25 cellular contexts compared by ENCODE assay signal in the genomic region with DNA sequence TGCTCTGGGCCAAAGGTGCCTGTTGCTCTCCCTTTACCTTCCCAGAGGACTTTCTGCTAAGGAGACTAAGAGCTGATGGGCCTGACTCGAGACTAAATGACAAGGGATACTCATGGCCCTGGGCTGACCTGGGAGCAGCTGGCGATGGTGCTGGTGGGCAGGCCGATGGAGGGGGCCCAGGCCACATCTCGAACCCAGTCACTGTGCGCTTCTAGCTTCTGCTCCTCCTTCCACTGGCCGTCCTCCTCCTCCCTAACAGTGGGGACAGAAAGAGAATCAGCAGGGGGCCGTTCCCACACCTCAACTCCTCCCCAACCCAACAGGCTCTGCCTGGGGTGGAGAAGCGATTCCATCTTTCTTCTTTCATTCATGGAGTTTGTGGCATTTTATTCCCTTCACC. TPM values are rescaled to one million over a fixed set of nuclear protein-coding genes. Genes with fewer than 3 reads are reported as not detected.
DNase-seq lines count a peak whose midpoint lies in the region; ATAC-seq, FAIRE-seq and TF ChIP-seq lines count a peak whose summit lies in the region.
"Had no signal": no experiment of that assay in that cellular context is flagged by ENCODE, and none has a peak within 500 bp of the region (broad histone marks: within the 10 kb centered on the region; RNA-seq: fewer than 3 reads in every experiment).

No MANE protein-coding gene starts in this region.

- H3K36me3 Mint-ChIP-seq in activated naive CD4-positive, alpha-beta T cell treated with anti-CD3 and anti-CD28 coated beads, Interleukin-2, amount 50 U/mL, for 24 hours, result peaks cover 14% of the 10 kb centered on the region
- peaks cover 0 to 18% of the 10 kb centered on the region in 2 donors for H3K36me3 Mint-ChIP-seq in activated naive CD4-positive, alpha-beta T cell treated with anti-CD3 and anti-CD28 coated beads, Interleukin-2, amount 50 U/mL, for 72 hours

- H3K27me3 ChIP-seq in GM12878 (replicated peaks in 1 of 2; ENCODE audit: control insufficient read depth in 2 of 2, insufficient read depth in 2 of 2, low read length in 1 of 2), result no peaks in the 10 kb centered on the region

- no peak for TF ChIP-seq CTCF in GM12878 (IDR thresholded peaks at IDR 0.05 in 2 of 3, conservative IDR thresholded peaks at IDR 0.05 in 1 of 3; ENCODE audit: control insufficient read depth in 2 of 3, extremely low read depth in 1 of 3, insufficient read depth in 1 of 3, low read depth in 3 of 3, low read length in 3 of 3)

- WGBS in GM12878 (ENCODE audit: insufficient coverage, insufficient replicate concordance, low lambda C conversion rate, missing lambda C conversion rate), result 78% methylated on average over 8 of the region's 8 CpGs

- ATAC-seq in activated naive CD4-positive, alpha-beta T cell treated with anti-CD3 and anti-CD28 coated beads, Interleukin-2, amount 50 U/mL, for 72 hours, result no peak
- ATAC-seq in GM12878, result no peak; the same call in 2 of the 3 replicates
- ATAC-seq in stimulated activated naive CD8-positive, alpha-beta T cell treated with anti-CD3 and anti-CD28 coated beads, Interleukin-15, amount 100 ng/mL, for 72 hours, result peak; percentile 18
- ATAC-seq: CD8-positive, alpha-beta T cell had no signal

- H4K20me1 ChIP-seq in GM12878 (ENCODE audit: control insufficient read depth, insufficient read depth), result no peaks in the 10 kb centered on the region

- TF ChIP-seq POLR2A in GM12878 (IDR thresholded peaks at IDR 0.05; ENCODE audit: low read depth, low read length), result no peak; the same call in 1 of the 2 replicates

- H3K27ac ChIP-seq in GM12878 (ENCODE audit: control insufficient read depth, insufficient read depth), result no peak overlapping the region
- H3K27ac ChIP-seq: PC-9, RWPE1 had no signal

- SMC1A ChIA-PET in GM12878 (lab: Charles Lee; ENCODE audit: uncharacterized antibody, unreplicated experiment), result interaction anchor here (1.4 kb wide), 1 partner anchor 21 kb away, joined by 3 read pairs; no protein-coding TSS in a partner anchor

- no peak for TF ChIP-seq EP300 in GM12878 (IDR thresholded peaks at IDR 0.05; ENCODE audit: borderline replicate concordance in 1 of 2, control insufficient read depth in 1 of 2, low read depth in 2 of 2, low read length in 2 of 2)

- H3K4me3 Mint-ChIP-seq in activated naive CD4-positive, alpha-beta T cell treated with anti-CD3 and anti-CD28 coated beads, Interleukin-2, amount 50 U/mL, for 24 hours, result no peak overlapping the region
- no peak overlapping the region for H3K4me3 Mint-ChIP-seq in stimulated activated naive CD8-positive, alpha-beta T cell treated with anti-CD3 and anti-CD28 coated beads, Interleukin-15, amount 100 ng/mL, for 72 hours
- H3K4me3 Mint-ChIP-seq: CD8-positive, alpha-beta T cell had no signal

- DNase-seq in activated naive CD4-positive, alpha-beta T cell treated with anti-CD3 and anti-CD28 coated beads, Interleukin-2, amount 50 U/mL, for 72 hours (ENCODE audit: low spot score in 2 of 2), result no peak
- DNase-seq in GM12878 (ENCODE audit: low read depth, low spot score) (no peak), mesenteric fat pad (ENCODE audit: low spot score) (peak; percentile 65), DMS53 (lab: John Stamatoyannopoulos, UW) (no peak), occipital lobe (lab: John Stamatoyannopoulos, UW) (no peak), NCI-H345 treated with DMSO at 0.1 percent for 48 hours (lab: John Stamatoyannopoulos, UW; ENCODE audit: unreplicated experiment) (no peak)
- DNase-seq in stimulated activated naive CD8-positive, alpha-beta T cell treated with anti-CD3 and anti-CD28 coated beads, Interleukin-15, amount 100 ng/mL, for 72 hours, result no peak
- DNase-seq: AML-193; Calu3; CD8-positive, alpha-beta T cell; DMS153; GDM1; H7; KG1; NCI-H1092 treated with DMSO at 0.1 percent for 48 hours; NCI-H1436 treated with DMSO at 0.1 percent for 48 hours; NCI-H1930; NCI-H510A treated with DMSO at 0.1 percent for 48 hours; NCI-H748 treated with DMSO at 0.1 percent for 48 hours; PC-9; SHP77 treated with DMSO at 0.1 percent for 48 hours had no signal

- TF ChIP-seq RAD21 in GM12878 (IDR thresholded peaks at IDR 0.05; ENCODE audit: insufficient read depth, low read depth, low read length), result no peak

- CTCF ChIA-PET in GM12878 (lab: Yijun Ruan, JAX), result no interaction called here

- no peaks in the 10 kb centered on the region for H3K9me3 ChIP-seq in GM12878 (replicated peaks; ENCODE audit: control insufficient read depth, insufficient read depth, low read length)

- H3K9ac ChIP-seq in GM12878 (ENCODE audit: control insufficient read depth, insufficient read depth, low read length), result no peak overlapping the region

- POLR2A ChIA-PET in GM12878 (lab: Charles Lee), result interaction anchor here (0.6 to 0.7 kb wide), 2 partner anchors 43 to 372 kb away, joined by 3 to 5 read pairs; no protein-coding TSS in a partner anchor

- peak overlapping the region; percentile 19 for H3K27ac Mint-ChIP-seq in activated naive CD4-positive, alpha-beta T cell treated with anti-CD3 and anti-CD28 coated beads, Interleukin-2, amount 50 U/mL, for 24 hours
- H3K27ac Mint-ChIP-seq in activated naive CD4-positive, alpha-beta T cell treated with anti-CD3 and anti-CD28 coated beads, Interleukin-2, amount 50 U/mL, for 72 hours, result peak overlapping the region in 1 of 2 donors; percentile 72
- no peak overlapping the region for H3K27ac Mint-ChIP-seq in stimulated activated naive CD8-positive, alpha-beta T cell treated with anti-CD3 and anti-CD28 coated beads, Interleukin-15, amount 100 ng/mL, for 72 hours
- H3K27ac Mint-ChIP-seq: CD8-positive, alpha-beta T cell had no signal

- H3K4me1 ChIP-seq in GM12878 (ENCODE audit: control insufficient read depth, insufficient read depth, low read length), result peaks cover 4% of the 10 kb centered on the region; the same call in 1 of the 2 replicates

- H2AFZ ChIP-seq in GM12878 (ENCODE audit: control insufficient read depth, low read depth, low read length), result no peak overlapping the region
- H2AFZ ChIP-seq: PC-9 had no signal

- no peak overlapping the region for H3K4me3 ChIP-seq in GM12878
- H3K4me3 ChIP-seq: PC-9 had no signal

- in situ Hi-C loops in GM12878 (cut with MboI), result no loop called here

- no peak overlapping the region for H3K4me2 ChIP-seq in GM12878 (ENCODE audit: control insufficient read depth, insufficient read depth)
- H3K4me2 ChIP-seq: PC-9 had no signal

- intact Hi-C loops in GM12878 (cut with micrococcal nuclease; ENCODE audit: unreplicated experiment), result no loop called here

- H3K9me3 Mint-ChIP-seq in activated naive CD4-positive, alpha-beta T cell treated with anti-CD3 and anti-CD28 coated beads, Interleukin-2, amount 50 U/mL, for 24 hours, result no peaks in the 10 kb centered on the region
- no peaks in the 10 kb centered on the region for H3K9me3 Mint-ChIP-seq in activated naive CD4-positive, alpha-beta T cell treated with anti-CD3 and anti-CD28 coated beads, Interleukin-2, amount 50 U/mL, for 72 hours
- no peaks in the 10 kb centered on the region for H3K9me3 Mint-ChIP-seq in stimulated activated naive CD8-positive, alpha-beta T cell treated with anti-CD3 and anti-CD28 coated beads, Interleukin-15, amount 100 ng/mL, for 72 hours
- H3K9me3 Mint-ChIP-seq: CD8-positive, alpha-beta T cell had no signal

- peaks cover 25 to 48% of the 10 kb centered on the region in 2 experiments for H3K36me3 ChIP-seq in GM12878 (ENCODE audit: control insufficient read depth in 2 of 2, insufficient read depth in 2 of 2, low read length in 1 of 2)

- 0 out of 2 replicates have a peak, but pooled peaks cover 1% of the 10 kb centered on the region for H3K79me2 ChIP-seq in GM12878 (ENCODE audit: control insufficient read depth, insufficient read depth, low read length)

- peaks cover under 1% of the 10 kb centered on the region for H3K4me1 Mint-ChIP-seq in activated naive CD4-positive, alpha-beta T cell treated with anti-CD3 and anti-CD28 coated beads, Interleukin-2, amount 50 U/mL, for 24 hours
- peaks cover 5% of the 10 kb centered on the region for H3K4me1 Mint-ChIP-seq in stimulated activated naive CD8-positive, alpha-beta T cell treated with anti-CD3 and anti-CD28 coated beads, Interleukin-15, amount 100 ng/mL, for 72 hours

- RAD21 ChIA-PET in GM12878 (lab: Charles Lee; ENCODE audit: unreplicated experiment), result no interaction called here

- no peak for FAIRE-seq in GM12878 (lab: Jason Lieb, UNC)

- no peaks in the 10 kb centered on the region for H3K27me3 Mint-ChIP-seq in activated naive CD4-positive, alpha-beta T cell treated with anti-CD3 and anti-CD28 coated beads, Interleukin-2, amount 50 U/mL, for 24 hours
- no peaks in the 10 kb centered on the region for H3K27me3 Mint-ChIP-seq in stimulated activated naive CD8-positive, alpha-beta T cell treated with anti-CD3 and anti-CD28 coated beads, Interleukin-15, amount 100 ng/mL, for 72 hours

- BruUV-seq in GM12878 (replicated peaks; lab: Mats Ljungman, UMichigan), result no TSS peak

RNA-seq across cellular contexts. Expression of a gene that starts 12.2 kb away (rescaled TPM):
- not detected for total RNA-seq in activated naive CD4-positive, alpha-beta T cell treated with anti-CD3 and anti-CD28 coated beads, Interleukin-2, amount 50 U/mL, for 72 hours
- total RNA-seq in GM12878 (2013; cell fraction: nucleolus; rRNA removed), result 4.3 and 5.2 TPM in 2 replicates
- total RNA-seq in GM12878 (2014; rRNA removed) (0.73 TPM in 1 of 2 replicates, not detected in the other), GM12878 (2014; rRNA removed; fragmentation: Illumina TruSeq; extraction: Trizol) (0.55 and 0.67 TPM in 2 replicates), GM12878 (2021) (1.4 and 2.2 TPM in 2 replicates), mesenteric fat pad (2.1 TPM), occipital lobe (not detected)
- polyA plus RNA-seq in GM12878 (2011; ENCODE audit: low read depth), result 1.7 TPM
- polyA plus RNA-seq in GM12878 (2011; rRNA removed) (1.7 and 1.8 TPM in 2 replicates), GM12878 (2014; fragmentation: Illumina TruSeq; extraction: Trizol) (0.60 TPM in 1 of 2 replicates, not detected in the other), GM12878 (2014; fragmentation: Nextera tagmentation; extraction: Ambion mirVana) (under 1 TPM; 0.35 to 0.58 TPM), GM12878 (2014; rRNA removed) (1.0 and 2.4 TPM in 2 replicates), GM12878 (2016; fragmentation: Nextera tagmentation; extraction: Ambion mirVana) (1 to 10 TPM; 1.0 to 1.1 TPM)
- 2.2 and 2.4 TPM in 2 replicates for polyA plus RNA-seq in GM12878 (2011; cell fraction: cytosol; rRNA removed)
- 7.3 and 9.8 TPM in 2 replicates for polyA plus RNA-seq in GM12878 (2011; cell fraction: nucleus; rRNA removed)
- 1.0 and 2.7 TPM in 2 replicates for polyA plus RNA-seq in GM12878 (2012)
- polyA minus RNA-seq in GM12878 (2011; rRNA and poly(A)+ RNA removed), result 0.88 and 2.3 TPM in 2 replicates
- polyA minus RNA-seq in GM12878 (2011; cell fraction: cytosol; rRNA and poly(A)+ RNA removed), result 1.9 TPM in 1 of 2 replicates, not detected in the other
- 2.4 and 2.9 TPM in 2 replicates for polyA minus RNA-seq in GM12878 (2011; cell fraction: nucleus; rRNA and poly(A)+ RNA removed)
- total RNA-seq: A172, H7, PC-9 had no signal
- polyA plus RNA-seq: AG04450 had no signal

RNA-seq across cellular contexts. Expression of a gene that starts 16.0 kb away (rescaled TPM):
- 100 to 1,000 TPM in 1 of 2 donors, 10 to 100 TPM in 1; 91.9 to 113 TPM for total RNA-seq in activated naive CD4-positive, alpha-beta T cell treated with anti-CD3 and anti-CD28 coated beads, Interleukin-2, amount 50 U/mL, for 72 hours
- 108 and 120 TPM in 2 replicates for total RNA-seq in GM12878 (2013; cell fraction: nucleolus; rRNA removed)
- 165 and 172 TPM in 2 replicates for total RNA-seq in GM12878 (2014; rRNA removed)
- total RNA-seq in GM12878 (2014; rRNA removed; fragmentation: Illumina TruSeq; extraction: Trizol), result 100 and 115 TPM in 2 replicates
- 113 and 117 TPM in 2 replicates for total RNA-seq in GM12878 (2021)
- 73.1 TPM for polyA plus RNA-seq in GM12878 (2011; ENCODE audit: low read depth)
- 62.9 and 89.1 TPM in 2 replicates for polyA plus RNA-seq in GM12878 (2011; rRNA removed)
- polyA plus RNA-seq in GM12878 (2011; cell fraction: cytosol; rRNA removed), result 127 and 179 TPM in 2 replicates
- polyA plus RNA-seq in GM12878 (2011; cell fraction: nucleus; rRNA removed), result 111 and 137 TPM in 2 replicates
- polyA plus RNA-seq in GM12878 (2012), result 97.6 and 109 TPM in 2 replicates
- 59.6 and 134 TPM in 2 replicates for polyA plus RNA-seq in GM12878 (2014; fragmentation: Illumina TruSeq; extraction: Trizol)
- 10 to 100 TPM; 42.8 to 55.6 TPM for polyA plus RNA-seq in GM12878 (2014; fragmentation: Nextera tagmentation; extraction: Ambion mirVana)
- 119 and 128 TPM in 2 replicates for polyA plus RNA-seq in GM12878 (2014; rRNA removed)
- 100 to 1,000 TPM; 211 to 229 TPM for polyA plus RNA-seq in GM12878 (2016; fragmentation: Nextera tagmentation; extraction: Ambion mirVana)
- 150 and 197 TPM in 2 replicates for polyA minus RNA-seq in GM12878 (2011; rRNA and poly(A)+ RNA removed)
- polyA minus RNA-seq in GM12878 (2011; cell fraction: cytosol; rRNA and poly(A)+ RNA removed), result 69.2 and 69.6 TPM in 2 replicates
- 43.2 and 81.7 TPM in 2 replicates for polyA minus RNA-seq in GM12878 (2011; cell fraction: nucleus; rRNA and poly(A)+ RNA removed)
- total RNA-seq in mesenteric fat pad, result 98.5 TPM
- 56.3 TPM for total RNA-seq in occipital lobe

RNA-seq across cellular contexts. Expression of a gene that starts 56.6 kb away (rescaled TPM):
- 10 to 100 TPM; 40.8 to 56.3 TPM for total RNA-seq in activated naive CD4-positive, alpha-beta T cell treated with anti-CD3 and anti-CD28 coated beads, Interleukin-2, amount 50 U/mL, for 72 hours
- 43.3 and 48.1 TPM in 2 replicates for total RNA-seq in GM12878 (2013; cell fraction: nucleolus; rRNA removed)
- total RNA-seq in GM12878 (2014; rRNA removed), result 7.7 and 10.0 TPM in 2 replicates
- 22.0 and 23.9 TPM in 2 replicates for total RNA-seq in GM12878 (2014; rRNA removed; fragmentation: Illumina TruSeq; extraction: Trizol)
- total RNA-seq in GM12878 (2021), result 31.8 and 36.5 TPM in 2 replicates
- 18.4 TPM for polyA plus RNA-seq in GM12878 (2011; ENCODE audit: low read depth)
- polyA plus RNA-seq in GM12878 (2011; rRNA removed), result 21.6 and 22.1 TPM in 2 replicates
- 20.8 and 21.3 TPM in 2 replicates for polyA plus RNA-seq in GM12878 (2011; cell fraction: cytosol; rRNA removed)
- polyA plus RNA-seq in GM12878 (2011; cell fraction: nucleus; rRNA removed), result 25.2 and 26.0 TPM in 2 replicates
- 19.7 and 24.1 TPM in 2 replicates for polyA plus RNA-seq in GM12878 (2012)
- 27.3 and 28.1 TPM in 2 replicates for polyA plus RNA-seq in GM12878 (2014; fragmentation: Illumina TruSeq; extraction: Trizol)
- 1 to 10 TPM; 5.7 to 9.1 TPM for polyA plus RNA-seq in GM12878 (2014; fragmentation: Nextera tagmentation; extraction: Ambion mirVana)
- 25.7 and 25.8 TPM in 2 replicates for polyA plus RNA-seq in GM12878 (2014; rRNA removed)
- polyA plus RNA-seq in GM12878 (2016; fragmentation: Nextera tagmentation; extraction: Ambion mirVana), result 1 to 10 TPM; 4.2 to 5.6 TPM
- polyA minus RNA-seq in GM12878 (2011; rRNA and poly(A)+ RNA removed), result 29.6 and 51.2 TPM in 2 replicates
- 9.1 and 14.0 TPM in 2 replicates for polyA minus RNA-seq in GM12878 (2011; cell fraction: cytosol; rRNA and poly(A)+ RNA removed)
- 30.2 and 59.0 TPM in 2 replicates for polyA minus RNA-seq in GM12878 (2011; cell fraction: nucleus; rRNA and poly(A)+ RNA removed)
- 34.7 TPM for total RNA-seq in mesenteric fat pad
- total RNA-seq in occipital lobe, result 21.1 TPM
